21 cellular contexts compared by ENCODE assay signal in genomic region chr2:106339608-106340007, GRCh38.
"Had no signal": no experiment of that assay in that cellular context is flagged by ENCODE, and none has a peak within 500 bp of the region (broad histone marks: within the 10 kb centered on the region; RNA-seq: fewer than 3 reads in every experiment).

No MANE protein-coding gene starts in this region.

- H3K36me3 Mint-ChIP-seq: activated naive CD4-positive, alpha-beta T cell treated with anti-CD3 and anti-CD28 coated beads, Interleukin-2, amount 10 ng/mL, durations not matched to agents 7 days and 5 days had no signal

- ATAC-seq: activated T-cell treated with anti-CD3 and anti-CD28 coated beads, Interleukin-2, amount 50 U/mL, for 4 hours; effector memory CD8-positive, alpha-beta T cell; esophagus mucosa; gastrocnemius medialis; stimulated activated naive CD8-positive, alpha-beta T cell treated with anti-CD3 and anti-CD28 coated beads, Interleukin-15, Interleukin-2, amounts not matched to agents 100 U/mL and 50 U/mL, for 24 hours had no signal

- H3K9me3 Mint-ChIP-seq: activated naive CD4-positive, alpha-beta T cell treated with anti-CD3 and anti-CD28 coated beads, Interleukin-2, amount 10 ng/mL, durations not matched to agents 7 days and 5 days; effector memory CD8-positive, alpha-beta T cell; T-helper 2 cell treated with Interferon-gamma antibody and Interleukin-4, amounts not matched to agents 5 μg/mL and 100 μg/mL, for 36 hours had no signal

- H3K9ac ChIP-seq: SK-N-SH had no signal

- DNase-seq: activated CD8-positive, alpha-beta memory T cell treated with anti-CD3 and anti-CD28 coated beads, Interleukin-2, amount 50 U/mL, for 4 hours; activated effector memory CD4-positive, alpha-beta T cell treated with Interleukin-2 at 50 U/mL for 16 hours; activated naive CD4-positive, alpha-beta T cell treated with anti-CD3 and anti-CD28 coated beads, Interleukin-2, amount 10 ng/mL, durations not matched to agents 7 days and 5 days; activated T-cell treated with anti-CD3 and anti-CD28 coated beads, Interleukin-2, amount 50 U/mL, for 4 hours; central memory CD4-positive, alpha-beta T cell; dorsolateral prefrontal cortex; effector memory CD8-positive, alpha-beta T cell; gastrocnemius medialis; hippocampal formation; ovary; spleen; stimulated activated CD4-positive, alpha-beta T cell treated with anti-CD3 and anti-CD28 coated beads, Interleukin-4, amount 100 ng/mL, for 1 hour; stimulated activated naive CD8-positive, alpha-beta T cell treated with anti-CD3 and anti-CD28 coated beads, Interleukin-15, Interleukin-2, amounts not matched to agents 100 U/mL and 50 U/mL, for 24 hours; tibial artery had no signal

- H3K27me3 ChIP-seq: ascending aorta, dorsolateral prefrontal cortex, gastrocnemius medialis, neutrophil, ovary, right atrium auricular region, spleen, tibial artery had no signal

- H3K4me1 ChIP-seq: ascending aorta, gastrocnemius medialis, prostate gland, spleen, tibial artery had no signal

- H3K4me1 Mint-ChIP-seq: activated naive CD4-positive, alpha-beta T cell treated with anti-CD3 and anti-CD28 coated beads, Interleukin-2, amount 10 ng/mL, durations not matched to agents 7 days and 5 days had no signal

- H3K9me3 ChIP-seq: ascending aorta, gastrocnemius medialis, neutrophil, ovary, prostate gland, right atrium auricular region, SK-N-SH, spleen had no signal

- H3K4me3 Mint-ChIP-seq: activated naive CD4-positive, alpha-beta T cell treated with anti-CD3 and anti-CD28 coated beads, Interleukin-2, amount 10 ng/mL, durations not matched to agents 7 days and 5 days; activated T-cell treated with anti-CD3 and anti-CD28 coated beads, Interleukin-2, amount 50 U/mL, for 4 hours; effector memory CD8-positive, alpha-beta T cell; T-helper 2 cell treated with Interferon-gamma antibody and Interleukin-4, amounts not matched to agents 5 μg/mL and 100 μg/mL, for 36 hours had no signal

- H3K27ac Mint-ChIP-seq: activated naive CD4-positive, alpha-beta T cell treated with anti-CD3 and anti-CD28 coated beads, Interleukin-2, amount 10 ng/mL, durations not matched to agents 7 days and 5 days; effector memory CD8-positive, alpha-beta T cell; T-helper 2 cell treated with Interferon-gamma antibody and Interleukin-4, amounts not matched to agents 5 μg/mL and 100 μg/mL, for 36 hours had no signal

- H3K27ac ChIP-seq: ascending aorta, dorsolateral prefrontal cortex, gastrocnemius medialis, neutrophil, ovary, prostate gland, right atrium auricular region, spleen, tibial artery had no signal

- H3K36me3 ChIP-seq: ascending aorta, gastrocnemius medialis, neutrophil, ovary, prostate gland, right atrium auricular region, spleen, tibial artery had no signal

- H3K4me3 ChIP-seq: ascending aorta, dorsolateral prefrontal cortex, gastrocnemius medialis, ovary, prostate gland, right atrium auricular region, spleen, tibial artery had no signal

- H3K4me2 ChIP-seq: SK-N-SH had no signal
